ENCODE assay signal across 35 cellular contexts in the genomic region with DNA sequence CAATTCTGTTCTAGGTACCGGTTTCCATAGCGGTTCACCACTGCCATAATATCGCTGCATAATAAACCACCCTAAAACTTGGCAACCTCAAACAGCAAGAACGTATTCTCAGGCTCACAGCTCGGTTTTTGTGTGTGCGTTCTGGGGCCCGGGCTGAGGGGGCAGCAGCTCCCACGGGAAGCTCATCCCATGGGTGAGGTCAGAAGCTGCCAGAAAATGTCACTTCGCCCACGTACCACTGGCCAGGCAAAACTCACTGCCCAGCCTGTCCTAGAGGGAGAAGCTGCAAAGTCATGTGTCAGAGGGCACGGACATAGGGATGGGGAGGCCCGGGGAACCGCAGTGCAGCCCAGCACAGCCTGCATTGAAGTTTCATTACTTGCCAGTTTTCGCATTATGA. TPM values are rescaled to one million over a fixed set of nuclear protein-coding genes. Genes with fewer than 3 reads are reported as not detected.
"Had no signal": no experiment of that assay in that cellular context is flagged by ENCODE, and none has a peak within 500 bp of the region (broad histone marks: within the 10 kb centered on the region; RNA-seq: fewer than 3 reads in every experiment).

No MANE protein-coding gene starts in this region.

- DNase-seq: activated B cell treated with CpG ODN at 0.5 μM for 24 hours; activated CD4-positive, alpha-beta T cell treated with anti-CD3 and anti-CD28 coated beads for 48 hours; activated CD4-positive, alpha-beta T cell treated with anti-CD3 and anti-CD28 coated beads, Interleukin-2, amount 50 U/mL, for 1 hour; activated CD4-positive, alpha-beta T cell treated with anti-CD3 and anti-CD28 coated beads, Interleukin-2, amount 50 U/mL, for 48 hours; activated CD8-positive, alpha-beta memory T cell treated with anti-CD3 and anti-CD28 coated beads for 24 hours; activated CD8-positive, alpha-beta T cell treated with anti-CD3 and anti-CD28 coated beads for 36 hours; activated effector memory CD4-positive, alpha-beta T cell treated with anti-CD3 and anti-CD28 coated beads, Interleukin-2, amount 50 U/mL, for 16 hours; activated naive CD4-positive, alpha-beta T cell treated with anti-CD3 and anti-CD28 coated beads for 36 hours; activated naive CD8-positive, alpha-beta T cell treated with anti-CD3 and anti-CD28 coated beads for 36 hours; activated naive CD8-positive, alpha-beta T cell treated with anti-CD3 and anti-CD28 coated beads, Interleukin-2, amount 50 U/mL, for 24 hours; activated T-cell treated with anti-CD3 and anti-CD28 coated beads, Interleukin-2, amount 50 U/mL, for 1 hour; activated T-cell treated with anti-CD3 and anti-CD28 coated beads, Interleukin-2, amount 50 U/mL, for 48 hours; adrenal gland; amygdala; aorta; body of pancreas; central memory CD4-positive, alpha-beta T cell; cerebellar nuclear complex; colonic mucosa; effector CD8-positive, alpha-beta T cell; foreskin fibroblast; heart right ventricle; hippocampal formation; T-helper 17 cell; T1000; WERI-Rb-1 had no signal

- H3K27ac Mint-ChIP-seq: activated B cell treated with CpG ODN at 0.5 μM for 24 hours; activated CD8-positive, alpha-beta T cell treated with anti-CD3 and anti-CD28 coated beads for 36 hours; activated naive CD4-positive, alpha-beta T cell treated with anti-CD3 and anti-CD28 coated beads for 36 hours; activated naive CD4-positive, alpha-beta T cell treated with anti-CD3 and anti-CD28 coated beads, Interleukin-2, amount 50 U/mL, for 24 hours; activated naive CD8-positive, alpha-beta T cell treated with anti-CD3 and anti-CD28 coated beads for 36 hours; activated naive CD8-positive, alpha-beta T cell treated with anti-CD3 and anti-CD28 coated beads, Interleukin-2, amount 50 U/mL, for 24 hours; activated T-helper 1 cell treated with anti-CD3 and anti-CD28 coated beads, Interleukin-12 subunit alpha, Interleukin-12 subunit beta, Interleukin-2, Interleukin-4 antibody, amounts not matched to agents 30 ng/mL and 10 ng/mL and 1 ng/mL, durations not matched to agents 14 hours and 24 hours and 36 hours; activated T-helper 2 cell treated with anti-CD3 and anti-CD28 coated beads, Interferon-gamma antibody, Interleukin-2, Interleukin-4, amounts not matched to agents 10 μg/mL and 5 μg/mL and 100 μg/mL, durations not matched to agents 14 hours and 24 hours and 36 hours; T-helper 17 cell; T-helper 2 cell treated with Interferon-gamma antibody and Interleukin-4, amounts not matched to agents 5 μg/mL and 100 μg/mL, for 36 hours had no signal

- H3K9me3 ChIP-seq: adrenal gland, body of pancreas, colonic mucosa had no signal

- ATAC-seq: activated CD4-positive, CD25-positive, alpha-beta regulatory T cell treated with anti-CD3 and anti-CD28 coated beads, Interleukin-2, amount 50 U/mL, for 24 hours; activated CD8-positive, alpha-beta T cell treated with anti-CD3 and anti-CD28 coated beads for 36 hours; activated naive CD8-positive, alpha-beta T cell treated with anti-CD3 and anti-CD28 coated beads, Interleukin-2, amount 50 U/mL, for 24 hours; body of pancreas; esophagus mucosa; gastroesophageal sphincter; heart right ventricle; T-helper 17 cell had no signal

- H3K27ac ChIP-seq: adrenal gland, body of pancreas, cardiac muscle cell, colonic mucosa, gastroesophageal sphincter, heart right ventricle, WERI-Rb-1 had no signal

- H3K27me3 ChIP-seq: adrenal gland, body of pancreas, cardiac muscle cell, colonic mucosa had no signal

- H3K4me1 ChIP-seq: body of pancreas, colonic mucosa had no signal

- H3K4me3 ChIP-seq: adrenal gland, body of pancreas, cardiac muscle cell, colonic mucosa, gastroesophageal sphincter, heart right ventricle had no signal

- H3K4me1 Mint-ChIP-seq: activated B cell treated with CpG ODN at 0.5 μM for 24 hours; activated naive CD4-positive, alpha-beta T cell treated with anti-CD3 and anti-CD28 coated beads, Interleukin-2, amount 50 U/mL, for 24 hours; activated naive CD8-positive, alpha-beta T cell treated with anti-CD3 and anti-CD28 coated beads for 36 hours; activated naive CD8-positive, alpha-beta T cell treated with anti-CD3 and anti-CD28 coated beads, Interleukin-2, amount 50 U/mL, for 24 hours; T-helper 17 cell had no signal

- H3K36me3 Mint-ChIP-seq: activated naive CD4-positive, alpha-beta T cell treated with anti-CD3 and anti-CD28 coated beads, Interleukin-2, amount 50 U/mL, for 24 hours; activated naive CD8-positive, alpha-beta T cell treated with anti-CD3 and anti-CD28 coated beads for 36 hours had no signal

- H3K9me3 Mint-ChIP-seq: activated CD8-positive, alpha-beta T cell treated with anti-CD3 and anti-CD28 coated beads for 36 hours; activated naive CD4-positive, alpha-beta T cell treated with anti-CD3 and anti-CD28 coated beads for 36 hours; activated naive CD8-positive, alpha-beta T cell treated with anti-CD3 and anti-CD28 coated beads for 36 hours; activated naive CD8-positive, alpha-beta T cell treated with anti-CD3 and anti-CD28 coated beads, Interleukin-2, amount 50 U/mL, for 24 hours; activated T-helper 2 cell treated with anti-CD3 and anti-CD28 coated beads, Interferon-gamma antibody, Interleukin-2, Interleukin-4, amounts not matched to agents 10 μg/mL and 5 μg/mL and 100 μg/mL, durations not matched to agents 14 hours and 24 hours and 36 hours; T-helper 2 cell treated with Interferon-gamma antibody and Interleukin-4, amounts not matched to agents 5 μg/mL and 100 μg/mL, for 36 hours had no signal

- H3K36me3 ChIP-seq: adrenal gland, cardiac muscle cell, colonic mucosa, gastroesophageal sphincter, heart right ventricle, WERI-Rb-1 had no signal

- H3K4me3 Mint-ChIP-seq: activated B cell treated with CpG ODN at 0.5 μM for 24 hours; activated CD8-positive, alpha-beta T cell treated with anti-CD3 and anti-CD28 coated beads for 36 hours; activated naive CD4-positive, alpha-beta T cell treated with anti-CD3 and anti-CD28 coated beads for 36 hours; activated naive CD4-positive, alpha-beta T cell treated with anti-CD3 and anti-CD28 coated beads, Interleukin-2, amount 50 U/mL, for 24 hours; activated naive CD8-positive, alpha-beta T cell treated with anti-CD3 and anti-CD28 coated beads for 36 hours; activated naive CD8-positive, alpha-beta T cell treated with anti-CD3 and anti-CD28 coated beads, Interleukin-2, amount 50 U/mL, for 24 hours; activated T-helper 1 cell treated with anti-CD3 and anti-CD28 coated beads, Interleukin-12 subunit alpha, Interleukin-12 subunit beta, Interleukin-2, Interleukin-4 antibody, amounts not matched to agents 30 ng/mL and 10 ng/mL and 1 ng/mL, durations not matched to agents 14 hours and 24 hours and 36 hours; T-helper 17 cell; T-helper 2 cell treated with Interferon-gamma antibody and Interleukin-4, amounts not matched to agents 5 μg/mL and 100 μg/mL, for 36 hours had no signal

RNA-seq across cellular contexts. Expression of a gene that starts 15.9 kb away (rescaled TPM):
- total RNA-seq: activated B cell treated with CpG ODN at 0.5 μM for 24 hours; activated CD8-positive, alpha-beta T cell treated with anti-CD3 and anti-CD28 coated beads for 36 hours; activated naive CD4-positive, alpha-beta T cell treated with anti-CD3 and anti-CD28 coated beads for 36 hours; activated naive CD8-positive, alpha-beta T cell treated with anti-CD3 and anti-CD28 coated beads for 36 hours; activated T-helper 1 cell treated with anti-CD3 and anti-CD28 coated beads, Interleukin-12 subunit alpha, Interleukin-12 subunit beta, Interleukin-2, Interleukin-4 antibody, amounts not matched to agents 30 ng/mL and 10 ng/mL and 1 ng/mL, durations not matched to agents 14 hours and 24 hours and 36 hours; activated T-helper 2 cell treated with anti-CD3 and anti-CD28 coated beads, Interferon-gamma antibody, Interleukin-2, Interleukin-4, amounts not matched to agents 10 μg/mL and 5 μg/mL and 100 μg/mL, durations not matched to agents 14 hours and 24 hours and 36 hours; dermis microvascular lymphatic vessel endothelial cell; T-helper 17 cell had no signal
